In the genomic region with DNA sequence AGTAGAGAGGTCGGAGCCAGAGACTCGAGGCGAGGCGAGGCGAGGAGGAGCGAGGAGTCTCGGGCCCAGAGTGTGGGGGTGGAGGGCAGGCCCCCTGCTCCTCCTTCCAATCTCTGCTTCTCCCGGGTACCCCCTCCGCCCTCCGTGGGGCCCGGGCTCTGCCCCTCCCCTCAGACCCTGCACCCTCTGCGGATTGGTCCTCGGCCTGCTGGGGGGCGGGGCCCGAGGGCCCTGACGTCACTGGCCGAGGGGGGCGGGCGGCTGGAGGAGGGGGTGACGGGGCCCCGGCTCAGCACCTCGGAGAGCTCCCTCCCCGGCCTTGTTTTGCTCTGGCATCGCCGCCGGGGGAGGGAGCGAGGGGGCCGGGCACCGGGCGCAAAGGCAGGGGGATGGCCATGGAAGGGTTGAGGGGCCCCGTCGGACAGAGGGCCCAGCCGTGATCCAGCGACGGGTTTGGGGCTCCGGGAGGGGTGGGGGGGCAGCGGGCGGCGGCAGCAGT, we compare ENCODE assay signal across 8 cellular contexts. TPM values are rescaled to one million over a fixed set of nuclear protein-coding genes. Genes with fewer than 3 reads are reported as not detected.
DNase-seq lines count a peak whose midpoint lies in the region; ATAC-seq and TF ChIP-seq lines count a peak whose summit lies in the region.

TSS of gene RUNDC3A (plus strand) at position 282 of the 499 bp plus-strand sequence. CDS start 232 bp downstream, outside the sequence.

- no peaks in the 10 kb centered on the region for H3F3A ChIP-seq in neural cell (ENCODE audit: insufficient read depth, low read length, poor library complexity, severe bottlenecking)

- H3K36me3 ChIP-seq in neural cell (ENCODE audit: insufficient read depth, low read length) = no peaks in the 10 kb centered on the region

- TF ChIP-seq CTCF in foreskin keratinocyte (conservative IDR thresholded peaks at IDR 0.05) (peak; percentile 2), neural cell (IDR thresholded peaks at IDR 0.05; ENCODE audit: poor library complexity, severe bottlenecking) (no peak)

- TF ChIP-seq EP300 in neural cell (conservative IDR thresholded peaks at IDR 0.05; ENCODE audit: poor library complexity, severe bottlenecking) = no peak

- peak within 1 kb of the TSS; percentile 98 for H3K9ac ChIP-seq in neural cell (ENCODE audit: low read length)

- peak within 1 kb of the TSS; percentile 99 for H3K4me2 ChIP-seq in neural cell (ENCODE audit: low read length)

- H4K20me1 ChIP-seq in neural cell (ENCODE audit: insufficient read depth) = peaks cover 6% of the 10 kb centered on the region

- no peak for TF ChIP-seq RAD21 in neural cell (conservative IDR thresholded peaks at IDR 0.05)

- peak; percentile 43 for DNase-seq in DMS153 treated with DMSO at 0.1 percent for 48 hours (lab: John Stamatoyannopoulos, UW; ENCODE audit: unreplicated experiment)
- peak; percentile 60 for DNase-seq in M059J (ENCODE audit: low read depth)
- DNase-seq in SHP77 treated with DMSO at 0.1 percent for 48 hours (lab: John Stamatoyannopoulos, UW) = peak; percentile 39
- DNase-seq in activated naive CD4-positive, alpha-beta T cell (lab: John Stamatoyannopoulos, UW) = peak; percentile 59 to 82 (median 72)
- peak; percentile 30 to 51 for DNase-seq in foreskin keratinocyte
- DNase-seq in stimulated activated naive CD4-positive, alpha-beta T cell treated with Interleukin-2 at 50 U/mL for 16 hours (lab: John Stamatoyannopoulos, UW) = peak; percentile 81

- peak within 1 kb of the TSS; percentile 74 for H2AFZ ChIP-seq in neural cell (ENCODE audit: low read depth, low read length)

- no peaks in the 10 kb centered on the region for H3K9me2 ChIP-seq in neural cell (ENCODE audit: insufficient read depth, low read length)

- H3K27me3 ChIP-seq in foreskin keratinocyte (peaks cover 21% of the 10 kb centered on the region), neural cell (ENCODE audit: insufficient read depth, low read depth, low read length) (no peaks in the 10 kb centered on the region)

- no peak within 1 kb of the TSS for H3K27ac ChIP-seq in foreskin keratinocyte
- H3K27ac ChIP-seq in neural cell (ENCODE audit: low read length) = peak within 1 kb of the TSS; percentile 97

- peak; percentile 66 for ATAC-seq in foreskin keratinocyte
- no peak for ATAC-seq in HG03457 (IDR thresholded peaks at IDR 0.05; ENCODE audit: unreplicated experiment)

- peak within 1 kb of the TSS; percentile 96 for H3K4me3 ChIP-seq in neural cell (ENCODE audit: low read length)

- no peaks in the 10 kb centered on the region for H3K4me1 ChIP-seq in foreskin keratinocyte

- H3K9me3 ChIP-seq in neural cell (ENCODE audit: low read length) = no peaks in the 10 kb centered on the region

- peaks cover 30% of the 10 kb centered on the region for H3K79me2 ChIP-seq in neural cell (replicated peaks; ENCODE audit: insufficient read depth, low read length)

TF ChIP-seq in neural cell, 6 proteins besides CTCF, POLR2A, EP300 and RAD21:
- no peak for TF ChIP-seq EZH2 (IDR thresholded peaks at IDR 0.05; ENCODE audit: borderline replicate concordance, insufficient read depth, low read length, poor library complexity, severe bottlenecking)
- TF ChIP-seq TAF1 (IDR thresholded peaks at IDR 0.05; ENCODE audit: low read depth) = no peak
- peak; percentile 64 for TF ChIP-seq REST (IDR thresholded peaks at IDR 0.05; ENCODE audit: borderline replicate concordance)
- TF ChIP-seq MXI1 (conservative IDR thresholded peaks at IDR 0.05; ENCODE audit: poor library complexity, severe bottlenecking) = no peak
- no peak for TF ChIP-seq SMC3 (conservative IDR thresholded peaks at IDR 0.05; ENCODE audit: poor library complexity)
- TF ChIP-seq POLR2AphosphoS5 (IDR thresholded peaks at IDR 0.05) = peak; percentile 87

RNA-seq across cellular contexts. Expression of gene RUNDC3A, which starts in this region (rescaled TPM):
- 0.12 TPM in 1 of 2 replicates, not detected in the other for total RNA-seq in M059J (2014; rRNA removed; shearing (Covaris generic))
- 0.14 and 0.18 TPM in 2 replicates for total RNA-seq in foreskin keratinocyte
- 0.26 and 0.52 TPM in 2 replicates for polyA plus RNA-seq in foreskin keratinocyte
- polyA plus RNA-seq in neural cell = 279 and 326 TPM in 2 replicates
- polyA minus RNA-seq in neural cell = 130 and 135 TPM in 2 replicates

Comparison
In these comparisons a context has a peak if more than half of its experiments do, and no peak if none do; other contexts are left out.
1. RNA of gene RUNDC3A (polyA plus RNA-seq): 279 to 326 TPM in neural cell; 0.26 to 0.52 TPM in foreskin keratinocyte; every median in the first group is over 100 times any median in the second.
2. Peak in DNase-seq in M059J; RNA of the gene not detected or under 1 TPM.
3. Peak in DNase-seq and ATAC-seq in foreskin keratinocyte; RNA of the gene not detected or under 1 TPM.
4. Peak in every context shown above with its lines, with median percentiles within 50 percentile points of each other: DNase-seq.